ENCODE assay signal across 9 cellular contexts in genomic region chr11:32145282-32145681, GRCh38.
"Had no signal": no experiment of that assay in that cellular context is flagged by ENCODE, and none has a peak within 500 bp of the region (broad histone marks: within the 10 kb centered on the region; RNA-seq: fewer than 3 reads in every experiment).

No MANE protein-coding gene starts in this region.

- H3K4me1 ChIP-seq: HAP-1 had no signal

- H3K9me3 Mint-ChIP-seq: HFFc6 had no signal

- DNase-seq: GM23248, GOT3, H7, HFFc6 had no signal

- H3K4me3 Mint-ChIP-seq: HFFc6, IgD-negative memory B cell had no signal

- H3K9me3 ChIP-seq: HAP-1 had no signal

- H3K36me3 ChIP-seq: HAP-1 had no signal

- H3K27ac Mint-ChIP-seq: HFFc6, IgD-negative memory B cell had no signal

- H3K27ac ChIP-seq: GM23248, HL-60 had no signal

- H3K4me3 ChIP-seq: GM23248, HAP-1 had no signal

- H3K9ac ChIP-seq: GM23248 had no signal

- ATAC-seq: HCT116, HepG2 had no signal

- FAIRE-seq: HepG2 had no signal

- H3K36me3 Mint-ChIP-seq: IgD-negative memory B cell had no signal
